Comparison of ENCODE assay signal across 22 cellular contexts in the genomic region with DNA sequence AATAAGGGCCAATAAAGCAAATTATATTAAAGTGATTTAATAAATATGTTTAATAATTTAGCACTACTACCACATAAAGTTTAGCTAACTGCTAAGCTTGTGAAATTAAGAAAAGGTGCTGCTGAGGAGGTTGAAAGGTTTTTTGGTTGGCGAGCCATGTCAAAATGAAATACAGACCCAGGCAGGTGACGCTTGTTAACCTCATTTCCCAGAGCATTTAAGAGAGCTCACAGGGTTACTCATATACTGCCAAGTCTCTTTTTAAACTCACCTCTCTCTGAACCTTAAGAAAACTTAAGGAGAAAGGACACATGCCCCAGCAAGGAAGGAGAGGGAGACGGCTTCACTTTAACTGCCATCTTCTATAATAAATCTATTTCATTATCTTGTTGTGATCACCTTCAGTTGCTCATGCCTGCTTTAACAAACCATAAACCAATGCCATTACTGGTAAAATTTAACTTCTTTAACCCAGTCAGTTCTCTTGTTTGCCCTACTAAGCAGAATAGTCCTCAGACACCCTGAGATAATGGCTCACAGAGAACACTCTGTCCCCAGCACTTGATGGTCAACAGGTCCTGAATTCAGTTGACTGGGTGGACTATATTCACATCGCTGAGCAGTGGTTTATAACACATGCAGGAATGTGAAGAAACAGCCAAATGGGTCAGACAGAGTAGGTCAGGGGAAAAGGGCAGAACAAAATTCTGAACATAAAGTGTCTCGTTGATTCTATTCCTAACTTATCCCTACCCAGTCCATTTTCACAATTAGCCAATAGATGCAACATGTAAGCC.
DNase-seq lines count a peak whose midpoint lies in the region; ATAC-seq and TF ChIP-seq lines count a peak whose summit lies in the region.
"Had no signal": no experiment of that assay in that cellular context is flagged by ENCODE, and none has a peak within 500 bp of the region (broad histone marks: within the 10 kb centered on the region; RNA-seq: fewer than 3 reads in every experiment).

No MANE protein-coding gene starts in this region.

- H3K4me1 Mint-ChIP-seq in glutamatergic neuron (ENCODE audit: low read depth, unreplicated experiment) = no peaks in the 10 kb centered on the region

- H3K4me3 ChIP-seq in KMS-11 (IDR thresholded peaks at IDR 0.05; ENCODE audit: insufficient read depth, low read depth, low read length) = no peak overlapping the region
- H3K4me3 ChIP-seq in gastroesophageal sphincter = no peak overlapping the region
- H3K4me3 ChIP-seq: GM23338 had no signal

- no peak for TF ChIP-seq CTCF in KMS-11 (conservative IDR thresholded peaks at IDR 0.05; ENCODE audit: low read depth, low read length)
- no peak for TF ChIP-seq CTCF in gastroesophageal sphincter (IDR thresholded peaks at IDR 0.05)
- TF ChIP-seq CTCF in glutamatergic neuron (IDR thresholded peaks at IDR 0.05; ENCODE audit: partially characterized antibody, unreplicated experiment) = no peak

- H3K27me3 Mint-ChIP-seq in glutamatergic neuron (ENCODE audit: unreplicated experiment) = no peaks in the 10 kb centered on the region
- H3K27me3 Mint-ChIP-seq: stimulated activated naive B cell treated with anti-CD40 and anti-IgM and Interleukin-4, amounts not matched to agents 10 μg/mL and 1 μg/mL and 100 μg/mL, for 72 hours had no signal

- no peak overlapping the region for H3K4me3 Mint-ChIP-seq in glutamatergic neuron (ENCODE audit: unreplicated experiment)
- H3K4me3 Mint-ChIP-seq: GM23338 had no signal

- DNase-seq in G401 (ENCODE audit: low spot score) (peak; percentile 27), pons (ENCODE audit: low spot score) (peak; percentile 9), glutamatergic neuron (no peak), iPS-NIHi7 (ENCODE audit: extremely low spot score) (no peak), OCI-M2 (lab: John Stamatoyannopoulos, UW; ENCODE audit: unreplicated experiment) (no peak)
- DNase-seq: dermis blood vessel endothelial cell; kidney glomerular epithelial cell; mesenchymal stem cell; NCI-H1105; NCI-H2029; NCI-H2227 treated with DMSO at 0.1 percent for 48 hours; occipital lobe; stimulated activated CD4-positive, alpha-beta T cell treated with anti-CD3 and anti-CD28 coated beads, Interleukin-4, amount 100 ng/mL, for 1 hour; stimulated activated naive B cell treated with anti-CD40 and anti-IgM and Interleukin-4, amounts not matched to agents 10 μg/mL and 1 μg/mL and 100 μg/mL, for 72 hours; T1000 had no signal

- H3K27me3 ChIP-seq in KMS-11 (ENCODE audit: insufficient read depth, low read depth) (no peaks in the 10 kb centered on the region), gastroesophageal sphincter (no peaks in the 10 kb centered on the region)

- peak overlapping the region; percentile 71 for H2AFZ ChIP-seq in KMS-11 (ENCODE audit: low read depth)
- H2AFZ ChIP-seq: GM23338 had no signal

- H3K27ac ChIP-seq in KMS-11 = peak overlapping the region; percentile 82
- H3K27ac ChIP-seq in gastroesophageal sphincter = no peak overlapping the region
- H3K27ac ChIP-seq: HL-60 had no signal

- peak; percentile 41 for ATAC-seq in gastroesophageal sphincter
- ATAC-seq in HG02870 (IDR thresholded peaks at IDR 0.05; ENCODE audit: unreplicated experiment) = no peak
- ATAC-seq: GM23338; HepG2; stimulated activated naive B cell treated with anti-CD40 and anti-IgM and Interleukin-4, amounts not matched to agents 10 μg/mL and 1 μg/mL and 100 μg/mL, for 72 hours had no signal

- no peaks in the 10 kb centered on the region for H3K36me3 Mint-ChIP-seq in glutamatergic neuron (ENCODE audit: unreplicated experiment)
- H3K36me3 Mint-ChIP-seq: activated naive CD4-positive, alpha-beta T cell treated with anti-CD3 and anti-CD28 coated beads, Interleukin-2, amount 50 U/mL, for 24 hours; stimulated activated naive B cell treated with anti-CD40 and anti-IgM and Interleukin-4, amounts not matched to agents 10 μg/mL and 1 μg/mL and 100 μg/mL, for 72 hours had no signal

- no peaks in the 10 kb centered on the region for H4K20me1 ChIP-seq in KMS-11 (ENCODE audit: insufficient read depth)

- 47 to 61% methylated on average over 3 to 5 of the region's 5 CpGs for WGBS in gastroesophageal sphincter (ENCODE audit: low coverage in 1 of 2), 2 donors

- TF ChIP-seq EP300 in gastroesophageal sphincter (IDR thresholded peaks at IDR 0.05) = no peak

- H3K4me2 ChIP-seq in KMS-11 = peak overlapping the region; percentile 77
- H3K4me2 ChIP-seq: GM23338 had no signal

- H3K9me3 Mint-ChIP-seq in glutamatergic neuron (ENCODE audit: unreplicated experiment) = no peaks in the 10 kb centered on the region
- H3K9me3 Mint-ChIP-seq: activated naive CD4-positive, alpha-beta T cell treated with anti-CD3 and anti-CD28 coated beads, Interleukin-2, amount 50 U/mL, for 24 hours; stimulated activated naive B cell treated with anti-CD40 and anti-IgM and Interleukin-4, amounts not matched to agents 10 μg/mL and 1 μg/mL and 100 μg/mL, for 72 hours had no signal

- H3K36me3 ChIP-seq in KMS-11 (ENCODE audit: insufficient read depth) = no peaks in the 10 kb centered on the region
- no peaks in the 10 kb centered on the region for H3K36me3 ChIP-seq in gastroesophageal sphincter

- H3K9me3 ChIP-seq in gastroesophageal sphincter = no peaks in the 10 kb centered on the region

- H3K27ac Mint-ChIP-seq in glutamatergic neuron (ENCODE audit: unreplicated experiment) = no peak overlapping the region
- H3K27ac Mint-ChIP-seq: activated naive CD4-positive, alpha-beta T cell treated with anti-CD3 and anti-CD28 coated beads, Interleukin-2, amount 50 U/mL, for 24 hours; GM23338; stimulated activated naive B cell treated with anti-CD40 and anti-IgM and Interleukin-4, amounts not matched to agents 10 μg/mL and 1 μg/mL and 100 μg/mL, for 72 hours had no signal

- H3K4me1 ChIP-seq in KMS-11 (ENCODE audit: low read depth, poor library complexity, severe bottlenecking) = peaks cover 92% of the 10 kb centered on the region
- H3K4me1 ChIP-seq in gastroesophageal sphincter = peaks cover 0 to 9% (median 0%) of the 10 kb centered on the region in 3 donors

- in situ Hi-C loops in G401 (cut with HindIII; ENCODE audit: low sequenced_read_pairs) = no loop called here

- H3K79me2 ChIP-seq in KMS-11 (ENCODE audit: insufficient read depth, low read depth) = no peaks in the 10 kb centered on the region

- TF ChIP-seq POLR2A in gastroesophageal sphincter (IDR thresholded peaks at IDR 0.05) = no peak

- peak overlapping the region; percentile 34; the same call in 1 of the 2 replicates for H3K9ac ChIP-seq in KMS-11

Comparison
In these comparisons a context has a peak if more than half of its experiments do, and no peak if none do; other contexts are left out.
1. DNase-seq: peak in G401 (single experiment) and pons (single experiment); none in glutamatergic neuron (single experiment), iPS-NIHi7 (single experiment) and OCI-M2 (single experiment).